1 cellular context compared by ENCODE assay signal in the genomic region with DNA sequence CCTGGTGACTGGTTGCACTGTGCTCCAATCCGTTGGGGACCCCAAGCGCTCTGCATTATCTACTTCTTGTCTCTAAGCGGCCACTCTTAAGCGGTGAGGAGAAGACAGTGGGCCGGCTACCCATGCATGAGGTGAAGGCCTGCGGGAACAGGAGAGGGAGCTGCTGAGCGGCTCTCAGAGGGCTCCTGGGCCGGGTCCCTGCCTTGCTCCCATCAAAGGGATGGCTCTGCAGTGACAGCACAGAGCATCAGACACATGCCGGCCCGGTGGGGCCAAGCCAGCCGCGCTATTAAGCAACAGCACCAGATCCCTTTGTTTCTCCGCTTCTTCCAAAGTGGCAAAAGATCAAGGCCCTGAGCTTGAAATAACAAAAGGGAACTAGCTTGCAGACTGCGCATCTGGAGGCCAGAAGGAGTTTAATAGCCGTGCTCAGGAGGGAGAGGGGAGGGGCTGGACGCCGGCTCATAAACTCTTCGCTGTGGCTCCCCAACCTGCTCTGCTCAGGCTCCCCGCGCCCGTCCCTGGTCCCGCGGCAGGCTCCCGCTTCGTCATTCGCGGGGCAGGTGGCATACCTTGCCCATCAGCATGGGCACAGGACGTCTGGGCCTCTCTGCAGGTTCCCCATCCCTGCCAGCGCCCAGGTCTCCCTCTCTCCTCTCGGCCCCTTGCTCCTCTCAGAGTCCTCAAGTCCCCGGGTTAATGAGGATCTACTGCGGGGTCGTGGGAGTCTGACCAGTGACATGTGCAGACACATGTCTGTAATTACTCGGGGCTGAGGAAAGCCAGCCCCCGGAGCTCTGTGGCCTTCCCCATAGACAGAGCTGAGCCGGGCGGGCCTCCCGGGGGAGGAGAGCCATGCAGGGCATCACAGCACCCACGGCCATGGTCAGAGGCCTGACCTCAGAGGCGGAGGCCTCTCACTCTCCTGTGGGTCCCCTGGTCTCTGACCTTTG.
TF ChIP-seq lines count a peak whose summit lies in the region.

No MANE protein-coding gene starts in this region.

TF ChIP-seq in HepG2, 621 proteins besides CTCF, POLR2A, EP300 and RAD21 (continued from another document and continues in another):
- TF ChIP-seq, protein P1, sequence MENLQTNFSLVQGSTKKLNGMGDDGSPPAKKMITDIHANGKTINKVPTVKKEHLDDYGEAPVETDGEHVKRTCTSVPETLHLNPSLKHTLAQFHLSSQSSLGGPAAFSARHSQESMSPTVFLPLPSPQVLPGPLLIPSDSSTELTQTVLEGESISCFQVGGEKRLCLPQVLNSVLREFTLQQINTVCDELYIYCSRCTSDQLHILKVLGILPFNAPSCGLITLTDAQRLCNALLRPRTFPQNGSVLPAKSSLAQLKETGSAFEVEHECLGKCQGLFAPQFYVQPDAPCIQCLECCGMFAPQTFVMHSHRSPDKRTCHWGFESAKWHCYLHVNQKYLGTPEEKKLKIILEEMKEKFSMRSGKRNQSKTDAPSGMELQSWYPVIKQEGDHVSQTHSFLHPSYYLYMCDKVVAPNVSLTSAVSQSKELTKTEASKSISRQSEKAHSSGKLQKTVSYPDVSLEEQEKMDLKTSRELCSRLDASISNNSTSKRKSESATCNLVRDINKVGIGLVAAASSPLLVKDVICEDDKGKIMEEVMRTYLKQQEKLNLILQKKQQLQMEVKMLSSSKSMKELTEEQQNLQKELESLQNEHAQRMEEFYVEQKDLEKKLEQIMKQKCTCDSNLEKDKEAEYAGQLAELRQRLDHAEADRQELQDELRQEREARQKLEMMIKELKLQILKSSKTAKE (CRISPR knock-in tag; IDR thresholded peaks at IDR 0.05; ENCODE audit: borderline replicate concordance), result no peak
- TF ChIP-seq KAT7 (CRISPR knock-in tag; IDR thresholded peaks at IDR 0.05; ENCODE audit: borderline replicate concordance) (no peak), MBD4 (IDR thresholded peaks at IDR 0.05; ENCODE audit: borderline replicate concordance, low read length) (no peak), GATA4 (IDR thresholded peaks at IDR 0.05; ENCODE audit: borderline replicate concordance, low read depth) (no peak), PTBP1 (IDR thresholded peaks at IDR 0.05; ENCODE audit: low read depth, low read length, poor library complexity, severe bottlenecking) (no peak), FOXK1 (CRISPR knock-in tag; IDR thresholded peaks at IDR 0.05; ENCODE audit: borderline replicate concordance, low read depth) (peak; percentile 49; the same call in 1 of the 2 replicates), ZNF121 (CRISPR knock-in tag; IDR thresholded peaks at IDR 0.05) (no peak), ZNF552 (CRISPR knock-in tag; IDR thresholded peaks at IDR 0.05; ENCODE audit: borderline replicate concordance) (no peak), ZNF572 (CRISPR knock-in tag; IDR thresholded peaks at IDR 0.05) (no peak), CCDC6 (CRISPR knock-in tag; IDR thresholded peaks at IDR 0.05) (no peak), MBNL3 (CRISPR knock-in tag; conservative IDR thresholded peaks at IDR 0.05) (no peak), NONO (IDR thresholded peaks at IDR 0.05) (no peak), NONO (CRISPR knock-in tag; conservative IDR thresholded peaks at IDR 0.05) (no peak), NR3C1 (CRISPR knock-in tag; IDR thresholded peaks at IDR 0.05) (no peak), ZNF33A (CRISPR knock-in tag; IDR thresholded peaks at IDR 0.05; ENCODE audit: borderline replicate concordance) (no peak), ZNF562 (CRISPR knock-in tag; IDR thresholded peaks at IDR 0.05; ENCODE audit: borderline replicate concordance) (no peak), ZNF724P (CRISPR knock-in tag; IDR thresholded peaks at IDR 0.05; ENCODE audit: borderline replicate concordance) (no peak), ZNF780A (CRISPR knock-in tag; IDR thresholded peaks at IDR 0.05) (no peak), POGZ (CRISPR knock-in tag; IDR thresholded peaks at IDR 0.05) (no peak), STAG1 (CRISPR knock-in tag; IDR thresholded peaks at IDR 0.05) (peak; percentile 65), THYN1 (CRISPR knock-in tag; IDR thresholded peaks at IDR 0.05; ENCODE audit: borderline replicate concordance, low read depth) (no peak), ZNF12 (CRISPR knock-in tag; IDR thresholded peaks at IDR 0.05) (0 out of 2 replicates have a peak, but pooled peaks have one; percentile 7), IRX3 (CRISPR knock-in tag; IDR thresholded peaks at IDR 0.05; ENCODE audit: borderline replicate concordance, low read depth) (no peak), NFIB (CRISPR knock-in tag; IDR thresholded peaks at IDR 0.05; ENCODE audit: borderline replicate concordance) (no peak), RARA (CRISPR knock-in tag; IDR thresholded peaks at IDR 0.05) (peak; percentile 73), MATR3 (CRISPR knock-in tag; IDR thresholded peaks at IDR 0.05) (no peak), SATB2 (CRISPR knock-in tag; IDR thresholded peaks at IDR 0.05) (no peak), TBX3 (IDR thresholded peaks at IDR 0.05; ENCODE audit: borderline replicate concordance) (0 out of 2 replicates have a peak, but pooled peaks have one; percentile 20), MEIS2 (CRISPR knock-in tag; IDR thresholded peaks at IDR 0.05) (peak; percentile 50), RFX5 (IDR thresholded peaks at IDR 0.05; ENCODE audit: low read depth, low read length) (no peak), ZNF383 (CRISPR knock-in tag; IDR thresholded peaks at IDR 0.05; ENCODE audit: borderline replicate concordance) (0 out of 2 replicates have a peak, but pooled peaks have one; percentile 41), KLF12 (CRISPR knock-in tag; IDR thresholded peaks at IDR 0.05; ENCODE audit: borderline replicate concordance) (no peak)
- TF ChIP-seq, protein P2, sequence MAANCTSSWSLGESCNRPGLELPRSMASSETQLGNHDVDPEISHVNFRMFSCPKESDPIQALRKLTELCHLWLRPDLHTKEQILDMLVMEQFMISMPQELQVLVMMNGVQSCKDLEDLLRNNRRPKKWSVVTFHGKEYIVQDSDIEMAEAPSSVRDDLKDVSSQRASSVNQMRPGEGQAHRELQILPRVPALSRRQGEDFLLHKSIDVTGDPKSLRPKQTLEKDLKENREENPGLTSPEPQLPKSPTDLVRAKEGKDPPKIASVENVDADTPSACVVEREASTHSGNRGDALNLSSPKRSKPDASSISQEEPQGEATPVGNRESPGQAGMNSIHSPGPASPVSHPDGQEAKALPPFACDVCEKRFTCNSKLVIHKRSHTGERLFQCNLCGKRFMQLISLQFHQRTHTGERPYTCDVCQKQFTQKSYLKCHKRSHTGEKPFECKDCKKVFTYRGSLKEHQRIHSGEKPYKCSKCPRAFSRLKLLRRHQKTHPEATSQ (CRISPR knock-in tag; IDR thresholded peaks at IDR 0.05; ENCODE audit: borderline replicate concordance), result no peak
- TF ChIP-seq, protein P3, sequence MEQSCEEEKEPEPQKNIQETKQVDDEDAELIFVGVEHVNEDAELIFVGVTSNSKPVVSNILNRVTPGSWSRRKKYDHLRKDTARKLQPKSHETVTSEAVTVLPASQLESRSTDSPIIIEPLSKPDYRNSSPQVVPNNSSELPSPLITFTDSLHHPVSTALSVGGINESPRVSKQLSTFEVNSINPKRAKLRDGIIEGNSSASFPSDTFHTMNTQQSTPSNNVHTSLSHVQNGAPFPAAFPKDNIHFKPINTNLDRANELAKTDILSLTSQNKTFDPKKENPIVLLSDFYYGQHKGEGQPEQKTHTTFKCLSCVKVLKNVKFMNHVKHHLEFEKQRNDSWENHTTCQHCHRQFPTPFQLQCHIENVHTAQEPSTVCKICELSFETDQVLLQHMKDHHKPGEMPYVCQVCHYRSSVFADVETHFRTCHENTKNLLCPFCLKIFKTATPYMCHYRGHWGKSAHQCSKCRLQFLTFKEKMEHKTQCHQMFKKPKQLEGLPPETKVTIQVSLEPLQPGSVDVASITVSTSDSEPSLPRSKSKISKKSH (CRISPR knock-in tag; IDR thresholded peaks at IDR 0.05; ENCODE audit: borderline replicate concordance), result peak; percentile 63; the same call in 1 of the 2 replicates
- TF ChIP-seq, protein P4, sequence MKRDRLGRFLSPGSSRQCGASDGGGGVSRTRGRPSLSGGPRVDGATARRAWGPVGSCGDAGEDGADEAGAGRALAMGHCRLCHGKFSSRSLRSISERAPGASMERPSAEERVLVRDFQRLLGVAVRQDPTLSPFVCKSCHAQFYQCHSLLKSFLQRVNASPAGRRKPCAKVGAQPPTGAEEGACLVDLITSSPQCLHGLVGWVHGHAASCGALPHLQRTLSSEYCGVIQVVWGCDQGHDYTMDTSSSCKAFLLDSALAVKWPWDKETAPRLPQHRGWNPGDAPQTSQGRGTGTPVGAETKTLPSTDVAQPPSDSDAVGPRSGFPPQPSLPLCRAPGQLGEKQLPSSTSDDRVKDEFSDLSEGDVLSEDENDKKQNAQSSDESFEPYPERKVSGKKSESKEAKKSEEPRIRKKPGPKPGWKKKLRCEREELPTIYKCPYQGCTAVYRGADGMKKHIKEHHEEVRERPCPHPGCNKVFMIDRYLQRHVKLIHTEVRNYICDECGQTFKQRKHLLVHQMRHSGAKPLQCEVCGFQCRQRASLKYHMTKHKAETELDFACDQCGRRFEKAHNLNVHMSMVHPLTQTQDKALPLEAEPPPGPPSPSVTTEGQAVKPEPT (CRISPR knock-in tag; IDR thresholded peaks at IDR 0.05; ENCODE audit: low read depth), result no peak
- TF ChIP-seq, protein P5, sequence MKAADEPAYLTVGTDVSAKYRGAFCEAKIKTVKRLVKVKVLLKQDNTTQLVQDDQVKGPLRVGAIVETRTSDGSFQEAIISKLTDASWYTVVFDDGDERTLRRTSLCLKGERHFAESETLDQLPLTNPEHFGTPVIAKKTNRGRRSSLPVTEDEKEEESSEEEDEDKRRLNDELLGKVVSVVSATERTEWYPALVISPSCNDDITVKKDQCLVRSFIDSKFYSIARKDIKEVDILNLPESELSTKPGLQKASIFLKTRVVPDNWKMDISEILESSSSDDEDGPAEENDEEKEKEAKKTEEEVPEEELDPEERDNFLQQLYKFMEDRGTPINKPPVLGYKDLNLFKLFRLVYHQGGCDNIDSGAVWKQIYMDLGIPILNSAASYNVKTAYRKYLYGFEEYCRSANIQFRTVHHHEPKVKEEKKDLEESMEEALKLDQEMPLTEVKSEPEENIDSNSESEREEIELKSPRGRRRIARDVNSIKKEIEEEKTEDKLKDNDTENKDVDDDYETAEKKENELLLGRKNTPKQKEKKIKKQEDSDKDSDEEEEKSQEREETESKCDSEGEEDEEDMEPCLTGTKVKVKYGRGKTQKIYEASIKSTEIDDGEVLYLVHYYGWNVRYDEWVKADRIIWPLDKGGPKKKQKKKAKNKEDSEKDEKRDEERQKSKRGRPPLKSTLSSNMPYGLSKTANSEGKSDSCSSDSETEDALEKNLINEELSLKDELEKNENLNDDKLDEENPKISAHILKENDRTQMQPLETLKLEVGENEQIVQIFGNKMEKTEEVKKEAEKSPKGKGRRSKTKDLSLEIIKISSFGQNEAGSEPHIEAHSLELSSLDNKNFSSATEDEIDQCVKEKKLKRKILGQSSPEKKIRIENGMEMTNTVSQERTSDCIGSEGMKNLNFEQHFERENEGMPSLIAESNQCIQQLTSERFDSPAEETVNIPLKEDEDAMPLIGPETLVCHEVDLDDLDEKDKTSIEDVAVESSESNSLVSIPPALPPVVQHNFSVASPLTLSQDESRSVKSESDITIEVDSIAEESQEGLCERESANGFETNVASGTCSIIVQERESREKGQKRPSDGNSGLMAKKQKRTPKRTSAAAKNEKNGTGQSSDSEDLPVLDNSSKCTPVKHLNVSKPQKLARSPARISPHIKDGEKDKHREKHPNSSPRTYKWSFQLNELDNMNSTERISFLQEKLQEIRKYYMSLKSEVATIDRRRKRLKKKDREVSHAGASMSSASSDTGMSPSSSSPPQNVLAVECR (CRISPR knock-in tag; IDR thresholded peaks at IDR 0.05; ENCODE audit: borderline replicate concordance), result peak; percentile 50; the same call in 1 of the 2 replicates
- TF ChIP-seq, protein P6, sequence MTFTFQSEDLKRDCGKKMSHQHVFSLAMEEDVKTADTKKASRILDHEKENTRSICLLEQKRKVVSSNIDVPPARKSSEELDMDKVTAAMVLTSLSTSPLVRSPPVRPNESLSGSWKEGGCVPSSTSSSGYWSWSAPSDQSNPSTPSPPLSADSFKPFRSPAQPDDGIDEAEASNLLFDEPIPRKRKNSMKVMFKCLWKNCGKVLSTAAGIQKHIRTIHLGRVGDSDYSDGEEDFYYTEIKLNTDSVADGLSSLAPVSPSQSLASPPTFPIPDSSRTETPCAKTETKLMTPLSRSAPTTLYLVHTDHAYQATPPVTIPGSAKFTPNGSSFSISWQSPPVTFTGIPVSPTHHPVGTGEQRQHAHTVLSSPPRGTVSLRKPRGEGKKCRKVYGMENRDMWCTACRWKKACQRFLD (CRISPR knock-in tag; IDR thresholded peaks at IDR 0.05; ENCODE audit: borderline replicate concordance), result 0 out of 2 replicates have a peak, but pooled peaks have one; percentile 84
- TF ChIP-seq, protein P7, sequence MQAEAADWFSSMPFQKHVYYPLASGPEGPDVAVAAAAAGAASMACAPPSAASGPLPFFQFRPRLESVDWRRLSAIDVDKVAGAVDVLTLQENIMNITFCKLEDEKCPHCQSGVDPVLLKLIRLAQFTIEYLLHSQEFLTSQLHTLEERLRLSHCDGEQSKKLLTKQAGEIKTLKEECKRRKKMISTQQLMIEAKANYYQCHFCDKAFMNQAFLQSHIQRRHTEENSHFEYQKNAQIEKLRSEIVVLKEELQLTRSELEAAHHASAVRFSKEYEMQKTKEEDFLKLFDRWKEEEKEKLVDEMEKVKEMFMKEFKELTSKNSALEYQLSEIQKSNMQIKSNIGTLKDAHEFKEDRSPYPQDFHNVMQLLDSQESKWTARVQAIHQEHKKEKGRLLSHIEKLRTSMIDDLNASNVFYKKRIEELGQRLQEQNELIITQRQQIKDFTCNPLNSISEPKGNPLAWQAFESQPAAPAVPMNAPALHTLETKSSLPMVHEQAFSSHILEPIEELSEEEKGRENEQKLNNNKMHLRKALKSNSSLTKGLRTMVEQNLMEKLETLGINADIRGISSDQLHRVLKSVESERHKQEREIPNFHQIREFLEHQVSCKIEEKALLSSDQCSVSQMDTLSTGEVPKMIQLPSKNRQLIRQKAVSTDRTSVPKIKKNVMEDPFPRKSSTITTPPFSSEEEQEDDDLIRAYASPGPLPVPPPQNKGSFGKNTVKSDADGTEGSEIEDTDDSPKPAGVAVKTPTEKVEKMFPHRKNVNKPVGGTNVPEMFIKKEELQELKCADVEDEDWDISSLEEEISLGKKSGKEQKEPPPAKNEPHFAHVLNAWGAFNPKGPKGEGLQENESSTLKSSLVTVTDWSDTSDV (CRISPR knock-in tag; IDR thresholded peaks at IDR 0.05), result 0 out of 2 replicates have a peak, but pooled peaks have one; percentile 38
- TF ChIP-seq, protein P8, sequence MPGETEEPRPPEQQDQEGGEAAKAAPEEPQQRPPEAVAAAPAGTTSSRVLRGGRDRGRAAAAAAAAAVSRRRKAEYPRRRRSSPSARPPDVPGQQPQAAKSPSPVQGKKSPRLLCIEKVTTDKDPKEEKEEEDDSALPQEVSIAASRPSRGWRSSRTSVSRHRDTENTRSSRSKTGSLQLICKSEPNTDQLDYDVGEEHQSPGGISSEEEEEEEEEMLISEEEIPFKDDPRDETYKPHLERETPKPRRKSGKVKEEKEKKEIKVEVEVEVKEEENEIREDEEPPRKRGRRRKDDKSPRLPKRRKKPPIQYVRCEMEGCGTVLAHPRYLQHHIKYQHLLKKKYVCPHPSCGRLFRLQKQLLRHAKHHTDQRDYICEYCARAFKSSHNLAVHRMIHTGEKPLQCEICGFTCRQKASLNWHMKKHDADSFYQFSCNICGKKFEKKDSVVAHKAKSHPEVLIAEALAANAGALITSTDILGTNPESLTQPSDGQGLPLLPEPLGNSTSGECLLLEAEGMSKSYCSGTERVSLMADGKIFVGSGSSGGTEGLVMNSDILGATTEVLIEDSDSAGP (CRISPR knock-in tag; IDR thresholded peaks at IDR 0.05; ENCODE audit: borderline replicate concordance), result peak; percentile 34; the same call in 1 of the 2 replicates
- TF ChIP-seq, protein P9, sequence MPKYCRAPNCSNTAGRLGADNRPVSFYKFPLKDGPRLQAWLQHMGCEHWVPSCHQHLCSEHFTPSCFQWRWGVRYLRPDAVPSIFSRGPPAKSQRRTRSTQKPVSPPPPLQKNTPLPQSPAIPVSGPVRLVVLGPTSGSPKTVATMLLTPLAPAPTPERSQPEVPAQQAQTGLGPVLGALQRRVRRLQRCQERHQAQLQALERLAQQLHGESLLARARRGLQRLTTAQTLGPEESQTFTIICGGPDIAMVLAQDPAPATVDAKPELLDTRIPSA (CRISPR knock-in tag; IDR thresholded peaks at IDR 0.05; ENCODE audit: borderline replicate concordance), result no peak
